ENCODE assay signal across 8 cellular contexts in the genomic region with DNA sequence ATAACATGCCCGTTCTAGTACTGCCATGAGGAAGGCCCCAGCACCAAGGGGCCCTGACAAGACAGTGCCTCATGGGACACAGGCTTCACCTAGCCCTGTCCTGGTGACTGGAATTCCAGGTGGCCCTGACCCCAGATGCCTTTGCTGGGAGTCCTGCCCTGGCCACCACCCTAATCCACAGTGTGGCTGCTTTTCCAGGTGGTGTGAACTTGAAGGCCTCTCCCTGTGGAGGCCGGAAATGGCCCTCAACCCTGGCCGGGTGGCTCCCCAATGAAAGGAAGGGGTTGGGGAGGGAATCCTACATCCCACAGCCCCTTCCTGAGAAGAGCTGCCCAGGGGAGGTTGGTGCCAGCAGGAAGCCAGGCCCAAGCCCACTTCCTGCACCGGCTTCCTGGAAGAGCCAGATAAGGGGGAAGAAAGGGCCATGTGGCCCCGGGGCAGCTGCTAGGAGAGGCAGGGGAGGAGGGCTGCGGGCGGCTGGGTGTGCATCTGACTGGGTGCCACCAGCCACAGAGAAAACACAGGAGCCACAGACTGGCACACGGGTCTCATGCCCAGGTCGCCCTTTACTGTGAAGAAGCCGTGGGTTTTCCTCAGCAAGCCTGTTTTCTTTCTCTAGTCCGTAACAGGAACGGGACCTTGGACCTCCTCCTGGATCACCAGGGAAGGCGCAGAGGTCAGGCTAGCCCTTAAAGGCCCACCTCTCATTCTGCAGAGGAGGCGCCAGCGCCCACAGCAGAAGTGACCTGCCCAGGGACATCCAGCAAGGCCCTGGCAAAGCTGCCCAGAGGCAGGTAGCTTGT. TPM values are rescaled to one million over a fixed set of nuclear protein-coding genes. Genes with fewer than 3 reads are reported as not detected.
DNase-seq lines count a peak whose midpoint lies in the region; ATAC-seq, FAIRE-seq and TF ChIP-seq lines count a peak whose summit lies in the region.

No MANE protein-coding gene starts in this region.

- peak; percentile 38 for DNase-seq in stimulated activated CD4-positive, alpha-beta T cell treated with anti-CD3 and anti-CD28 coated beads, Interleukin-12 subunit alpha, Interleukin-12 subunit beta, amount 100 ng/mL, for 4 hours
- no peak for DNase-seq in stimulated activated CD4-positive, alpha-beta T cell treated with anti-CD3 and anti-CD28 coated beads, Interleukin-2, amount 100 ng/mL, for 48 hours
- DNase-seq in activated naive CD8-positive, alpha-beta T cell treated with anti-CD3 and anti-CD28 coated beads, Interleukin-2, amount 50 U/mL, for 24 hours: peak; percentile 58
- no peak for DNase-seq in DMS153 treated with DMSO at 0.1 percent for 48 hours (lab: John Stamatoyannopoulos, UW; ENCODE audit: unreplicated experiment)
- DNase-seq in NCI-H1694 treated with DMSO at 0.1 percent for 48 hours (lab: John Stamatoyannopoulos, UW): no peak
- DNase-seq in GM12892 (ENCODE audit: insufficient read length): no peak
- DNase-seq in DMS79 (lab: John Stamatoyannopoulos, UW): no peak

- H3K27ac ChIP-seq in mesodermal cell (ENCODE audit: low read depth, low read length, severe bottlenecking): peak overlapping the region; percentile 19

- H3K9me3 ChIP-seq in mesodermal cell (ENCODE audit: control insufficient read depth, low read length): no peaks in the 10 kb centered on the region

- no peak overlapping the region for H3K4me3 ChIP-seq in mesodermal cell (ENCODE audit: extremely low read depth, insufficient read depth, low read length, poor library complexity, severe bottlenecking)

- peaks cover 57% of the 10 kb centered on the region for H3K36me3 Mint-ChIP-seq in activated naive CD8-positive, alpha-beta T cell treated with anti-CD3 and anti-CD28 coated beads, Interleukin-2, amount 50 U/mL, for 24 hours (ENCODE audit: low read depth)

- peak overlapping the region; percentile 88 for H3K27ac Mint-ChIP-seq in activated naive CD8-positive, alpha-beta T cell treated with anti-CD3 and anti-CD28 coated beads, Interleukin-2, amount 50 U/mL, for 24 hours

- no peak for FAIRE-seq in GM12892 (lab: Jason Lieb, UNC)

- no peaks in the 10 kb centered on the region for H3K27me3 Mint-ChIP-seq in activated naive CD8-positive, alpha-beta T cell treated with anti-CD3 and anti-CD28 coated beads, Interleukin-2, amount 50 U/mL, for 24 hours

- peaks cover 69% of the 10 kb centered on the region for H3K4me1 Mint-ChIP-seq in activated naive CD8-positive, alpha-beta T cell treated with anti-CD3 and anti-CD28 coated beads, Interleukin-2, amount 50 U/mL, for 24 hours

- no peak; the same call in 1 of the 2 replicates for TF ChIP-seq POLR2A in GM12892 (IDR thresholded peaks at IDR 0.05; ENCODE audit: low read depth, low read length)

- peaks cover 24% of the 10 kb centered on the region for H3K4me1 ChIP-seq in mesodermal cell (ENCODE audit: control insufficient read depth, insufficient read depth, low read length, poor library complexity, severe bottlenecking)

- ATAC-seq in activated naive CD8-positive, alpha-beta T cell treated with anti-CD3 and anti-CD28 coated beads, Interleukin-2, amount 50 U/mL, for 24 hours: peak; percentile 24

- H3K4me3 Mint-ChIP-seq in activated naive CD8-positive, alpha-beta T cell treated with anti-CD3 and anti-CD28 coated beads, Interleukin-2, amount 50 U/mL, for 24 hours: peak overlapping the region; percentile 89

- 85 to 91% methylated on average over 13 of the region's 15 CpGs for WGBS in mesodermal cell (ENCODE audit: insufficient coverage in 2 of 2), 2 experiments

- H3K36me3 ChIP-seq in mesodermal cell (ENCODE audit: control insufficient read depth, insufficient read depth, low read length): peaks cover 48% of the 10 kb centered on the region

- no peaks in the 10 kb centered on the region for H3K9me3 Mint-ChIP-seq in activated naive CD8-positive, alpha-beta T cell treated with anti-CD3 and anti-CD28 coated beads, Interleukin-2, amount 50 U/mL, for 24 hours

RNA-seq across cellular contexts. Expression of gene LSM4, which starts 4.7 kb away (rescaled TPM):
- polyA plus RNA-seq in mesodermal cell (2013, experiment 1 of 2): 196 TPM
- 181 TPM for polyA plus RNA-seq in mesodermal cell (2013, experiment 2 of 2)
- polyA plus RNA-seq in GM12892 (2012; ENCODE audit: missing spikeins): 105 TPM

RNA-seq across cellular contexts. Expression of gene PGPEP1, which starts 22.2 kb away (rescaled TPM):
- polyA plus RNA-seq in mesodermal cell (2013, experiment 1 of 2): 12.9 TPM
- 9.9 TPM for polyA plus RNA-seq in mesodermal cell (2013, experiment 2 of 2)
- 16.7 TPM for polyA plus RNA-seq in GM12892 (2012; ENCODE audit: missing spikeins)

RNA-seq across cellular contexts. Expression of gene JUND, which starts 36.8 kb away (rescaled TPM):
- polyA plus RNA-seq in mesodermal cell (2013, experiment 1 of 2): 239 TPM
- 198 TPM for polyA plus RNA-seq in mesodermal cell (2013, experiment 2 of 2)
- polyA plus RNA-seq in GM12892 (2012; ENCODE audit: missing spikeins): 6.8 TPM

RNA-seq across cellular contexts. Expression of gene IQCN, which starts 43.9 kb away (rescaled TPM):
- 1.3 TPM for polyA plus RNA-seq in mesodermal cell (2013, experiment 1 of 2)
- 1.4 TPM for polyA plus RNA-seq in mesodermal cell (2013, experiment 2 of 2)
- polyA plus RNA-seq in GM12892 (2012; ENCODE audit: missing spikeins): 0.68 TPM

Comparison
In these comparisons a context has a peak if more than half of its experiments do, and no peak if none do; other contexts are left out.
1. DNase-seq: peak in stimulated activated CD4-positive, alpha-beta T cell treated with anti-CD3 and anti-CD28 coated beads, Interleukin-12 subunit alpha, Interleukin-12 subunit beta, amount 100 ng/mL, for 4 hours (single experiment) and activated naive CD8-positive, alpha-beta T cell treated with anti-CD3 and anti-CD28 coated beads, Interleukin-2, amount 50 U/mL, for 24 hours (single experiment); none in stimulated activated CD4-positive, alpha-beta T cell treated with anti-CD3 and anti-CD28 coated beads, Interleukin-2, amount 100 ng/mL, for 48 hours (0 of 2), DMS153 treated with DMSO at 0.1 percent for 48 hours (single experiment), NCI-H1694 treated with DMSO at 0.1 percent for 48 hours (single experiment), GM12892 (single experiment) and DMS79 (single experiment).